10 cellular contexts compared by ENCODE assay signal in the genomic region with DNA sequence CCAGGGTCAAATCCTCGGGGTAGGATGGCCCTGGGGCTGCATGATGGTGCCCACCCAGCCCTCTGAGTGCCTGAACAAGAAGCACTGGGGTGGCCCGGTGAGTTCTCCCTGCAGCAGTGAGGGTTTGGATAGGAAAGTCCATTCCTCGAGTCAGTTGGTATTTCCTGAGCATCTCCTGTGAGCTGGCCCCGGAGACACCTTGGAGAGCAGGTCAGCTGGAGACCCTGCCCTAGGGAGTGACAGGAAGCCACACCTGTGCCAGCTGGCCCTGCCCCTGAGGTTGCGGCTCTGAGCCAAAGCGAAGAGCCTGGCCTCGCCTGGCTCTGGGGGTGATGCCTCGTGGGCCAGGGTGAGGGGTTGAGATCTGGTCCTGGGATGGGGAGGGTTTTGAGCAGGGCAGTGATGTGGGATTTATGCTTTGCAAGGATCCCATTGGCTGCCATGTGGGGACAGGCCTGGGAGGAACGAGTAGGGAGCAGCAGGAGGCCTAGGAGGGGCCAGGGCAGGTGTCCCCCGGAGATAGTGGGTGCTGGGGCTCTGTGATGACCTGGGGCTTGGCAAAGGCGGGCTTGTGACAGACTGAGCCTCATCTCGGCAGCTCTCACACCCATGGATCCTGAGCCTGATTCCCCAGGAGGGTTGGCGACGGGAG. TPM values are rescaled to one million over a fixed set of nuclear protein-coding genes. Genes with fewer than 3 reads are reported as not detected.
A peak's percentile ranks its signal among the peaks of the same experiment; 100 is the strongest.
DNase-seq lines count a peak whose midpoint lies in the region; ATAC-seq and TF ChIP-seq lines count a peak whose summit lies in the region.
"Had no signal": no experiment of that assay in that cellular context is flagged by ENCODE, and none has a peak within 500 bp of the region (broad histone marks: within the 10 kb centered on the region; RNA-seq: fewer than 3 reads in every experiment).

No MANE protein-coding gene starts in this region.

- no peaks in the 10 kb centered on the region for H3K36me3 Mint-ChIP-seq in activated T-cell treated with anti-CD3 and anti-CD28 coated beads, Interleukin-2, amount 50 U/mL, for 24 hours (ENCODE audit: low read depth)
- H3K36me3 Mint-ChIP-seq in activated CD8-positive, alpha-beta T cell treated with anti-CD3 and anti-CD28 coated beads for 36 hours (ENCODE audit: low read depth) = no peaks in the 10 kb centered on the region

- POLR2A ChIA-PET in activated CD8-positive, alpha-beta T cell treated with anti-CD3 and anti-CD28 coated beads for 36 hours (lab: Charles Lee) = interaction anchor here (0.7 to 1.0 kb wide), 2 partner anchors 14 to 146 kb away, joined by 3 to 4 read pairs; no protein-coding TSS in a partner anchor

- TF ChIP-seq EP300 in tibial nerve (IDR thresholded peaks at IDR 0.05) = no peak

- no peaks in the 10 kb centered on the region for H3K27me3 Mint-ChIP-seq in activated T-cell treated with anti-CD3 and anti-CD28 coated beads, Interleukin-2, amount 50 U/mL, for 24 hours
- no peaks in the 10 kb centered on the region for H3K27me3 Mint-ChIP-seq in activated CD8-positive, alpha-beta T cell treated with anti-CD3 and anti-CD28 coated beads for 36 hours

- peak overlapping the region; percentile 76 for H3K4me3 Mint-ChIP-seq in activated T-cell treated with anti-CD3 and anti-CD28 coated beads, Interleukin-2, amount 50 U/mL, for 24 hours
- peak overlapping the region; percentile 71 for H3K4me3 Mint-ChIP-seq in activated CD8-positive, alpha-beta T cell treated with anti-CD3 and anti-CD28 coated beads for 36 hours

- peak overlapping the region in 3 of 4 donors; percentile 6 to 75 (median 64) for H3K27ac ChIP-seq in tibial nerve

- H3K27ac Mint-ChIP-seq in activated T-cell treated with anti-CD3 and anti-CD28 coated beads, Interleukin-2, amount 50 U/mL, for 24 hours = peak overlapping the region; percentile 26
- peak overlapping the region; percentile 4 for H3K27ac Mint-ChIP-seq in activated CD8-positive, alpha-beta T cell treated with anti-CD3 and anti-CD28 coated beads for 36 hours

- H3K4me1 ChIP-seq in tibial nerve = peaks cover 0 to 25% (median 8%) of the 10 kb centered on the region in 4 donors

- 78 to 81% methylated on average over 9 to 14 of the region's 14 CpGs for WGBS in tibial nerve, 2 donors

- TF ChIP-seq CTCF in activated CD8-positive, alpha-beta T cell treated with anti-CD3 and anti-CD28 coated beads for 36 hours (IDR thresholded peaks at IDR 0.05) = no peak
- no peak for TF ChIP-seq CTCF in tibial nerve (IDR thresholded peaks at IDR 0.05)

- DNase-seq in activated T-cell treated with anti-CD3 and anti-CD28 coated beads, Interleukin-2, amount 50 U/mL, for 24 hours = no peak
- DNase-seq in activated T-cell treated with anti-CD3 and anti-CD28 coated beads for 4 hours (no peak), left colon (peak in 1 of 2 donors; percentile 40), tibial nerve (ENCODE audit: low spot score in 2 of 2) (no peak), NK-92 (lab: John Stamatoyannopoulos, UW; ENCODE audit: unreplicated experiment) (no peak), NCI-H1436 (lab: John Stamatoyannopoulos, UW) (no peak)
- no peak for DNase-seq in activated CD8-positive, alpha-beta T cell treated with anti-CD3 and anti-CD28 coated beads for 36 hours
- DNase-seq: islet precursor cell, NCI-H1694 had no signal

- H3K36me3 ChIP-seq in tibial nerve = no peaks in the 10 kb centered on the region

- H3K4me3 ChIP-seq in tibial nerve = no peak overlapping the region

- CTCF ChIA-PET in activated CD8-positive, alpha-beta T cell treated with anti-CD3 and anti-CD28 coated beads for 36 hours (lab: Charles Lee) = no interaction called here

- ATAC-seq in activated CD8-positive, alpha-beta T cell treated with anti-CD3 and anti-CD28 coated beads for 36 hours = no peak
- ATAC-seq in left colon (peak; percentile 75), GM19023 (IDR thresholded peaks at IDR 0.05; ENCODE audit: unreplicated experiment) (no peak)

- no peaks in the 10 kb centered on the region for H3K9me3 Mint-ChIP-seq in activated T-cell treated with anti-CD3 and anti-CD28 coated beads, Interleukin-2, amount 50 U/mL, for 24 hours
- no peaks in the 10 kb centered on the region for H3K9me3 Mint-ChIP-seq in activated CD8-positive, alpha-beta T cell treated with anti-CD3 and anti-CD28 coated beads for 36 hours

- TF ChIP-seq POLR2A in tibial nerve (IDR thresholded peaks at IDR 0.05) = no peak

- H3K4me1 Mint-ChIP-seq in activated T-cell treated with anti-CD3 and anti-CD28 coated beads, Interleukin-2, amount 50 U/mL, for 24 hours (ENCODE audit: low read depth) = peaks cover 34% of the 10 kb centered on the region
- peaks cover 31% of the 10 kb centered on the region for H3K4me1 Mint-ChIP-seq in activated CD8-positive, alpha-beta T cell treated with anti-CD3 and anti-CD28 coated beads for 36 hours (ENCODE audit: low read depth)

- intact Hi-C loops in activated CD8-positive, alpha-beta T cell treated with anti-CD3 and anti-CD28 coated beads for 36 hours (cut with micrococcal nuclease) = no loop called here
- intact Hi-C loops in left colon (cut with DNase I, micrococcal nuclease) = no loop called here

- no peaks in the 10 kb centered on the region for H3K9me3 ChIP-seq in tibial nerve

- no peaks in the 10 kb centered on the region for H3K27me3 ChIP-seq in tibial nerve

RNA-seq across cellular contexts. Expression of a gene that starts 16.0 kb away (rescaled TPM):
- total RNA-seq in activated CD8-positive, alpha-beta T cell treated with anti-CD3 and anti-CD28 coated beads for 36 hours = 1 to 10 TPM; 4.4 to 4.5 TPM
- 10 to 100 TPM; 10.2 TPM for total RNA-seq in left colon
- total RNA-seq in tibial nerve = 1 to 10 TPM; 4.0 to 7.8 (median 6.7) TPM
